Comparison of ENCODE assay signal across 28 cellular contexts in genomic region chr5:11130111-11130510, GRCh38.
DNase-seq lines count a peak whose midpoint lies in the region; TF ChIP-seq lines count a peak whose summit lies in the region.
"Had no signal": no experiment of that assay in that cellular context is flagged by ENCODE, and none has a peak within 500 bp of the region (broad histone marks: within the 10 kb centered on the region; RNA-seq: fewer than 3 reads in every experiment).

No MANE protein-coding gene starts in this region.

- no peak overlapping the region for H3K4me3 ChIP-seq in thyroid gland (replicated peaks in 1 of 3)
- no peak overlapping the region for H3K4me3 ChIP-seq in breast epithelium
- H3K4me3 ChIP-seq: GM12878, HAP-1, PC-9, SJCRH30 had no signal

- H3K4me1 Mint-ChIP-seq in endothelial cell (ENCODE audit: unreplicated experiment) = no peaks in the 10 kb centered on the region
- H3K4me1 Mint-ChIP-seq: CD4-positive, alpha-beta memory T cell; IgD-negative memory B cell had no signal

- H3K9me3 ChIP-seq in thyroid gland (no peaks in the 10 kb centered on the region), breast epithelium (no peaks in the 10 kb centered on the region)
- H3K9me3 ChIP-seq: HAP-1, SJCRH30 had no signal

- no peaks in the 10 kb centered on the region for H3K9me3 Mint-ChIP-seq in endothelial cell (ENCODE audit: unreplicated experiment)
- H3K9me3 Mint-ChIP-seq: CD4-positive, alpha-beta memory T cell; HFFc6; IgD-negative memory B cell had no signal

- peaks cover 10 to 12% of the 10 kb centered on the region in 2 donors for H3K4me1 ChIP-seq in thyroid gland
- H3K4me1 ChIP-seq in breast epithelium = no peaks in the 10 kb centered on the region
- H3K4me1 ChIP-seq: HAP-1, SJCRH30 had no signal

- no peak overlapping the region for H3K27ac Mint-ChIP-seq in endothelial cell (ENCODE audit: unreplicated experiment)
- H3K27ac Mint-ChIP-seq: CD4-positive, alpha-beta memory T cell; HFFc6; IgD-negative memory B cell had no signal

- H3K27ac ChIP-seq in thyroid gland = peak overlapping the region in 1 of 3 donors; percentile 23
- H3K27ac ChIP-seq in breast epithelium = no peak overlapping the region
- H3K27ac ChIP-seq: HL-60, KMS-11, PC-9, SJCRH30 had no signal

- TF ChIP-seq CTCF in thyroid gland (IDR thresholded peaks at IDR 0.05) (no peak), breast epithelium (IDR thresholded peaks at IDR 0.05) (no peak), endothelial cell (IDR thresholded peaks at IDR 0.05; ENCODE audit: unreplicated experiment) (no peak)

- H3K27me3 ChIP-seq in thyroid gland (no peaks in the 10 kb centered on the region), breast epithelium (no peaks in the 10 kb centered on the region)
- H3K27me3 ChIP-seq: SJCRH30 had no signal

- H3K36me3 ChIP-seq in thyroid gland = no peaks in the 10 kb centered on the region
- no peaks in the 10 kb centered on the region for H3K36me3 ChIP-seq in breast epithelium
- H3K36me3 ChIP-seq: HAP-1, SJCRH30 had no signal

- H3K36me3 Mint-ChIP-seq in endothelial cell (ENCODE audit: low read depth, unreplicated experiment) = no peaks in the 10 kb centered on the region
- H3K36me3 Mint-ChIP-seq: CD4-positive, alpha-beta memory T cell; IgD-negative memory B cell had no signal

- intact Hi-C loops in thyroid gland (cut with DNase I) = no loop called here
- intact Hi-C loops in breast epithelium (cut with DNase I; ENCODE audit: low total_unique reads) = no loop called here

- DNase-seq in NCI-H2227 (lab: John Stamatoyannopoulos, UW; ENCODE audit: unreplicated experiment) = peak; percentile 65
- DNase-seq in cerebellar cortex (ENCODE audit: low spot score) = peak; percentile 39
- peak; percentile 13 for DNase-seq in iPS-NIHi11 (ENCODE audit: low spot score)
- DNase-seq in thyroid gland = peak; percentile 47 to 54
- DNase-seq in breast epithelium (ENCODE audit: low spot score in 2 of 2) = no peak
- DNase-seq in NOMO-1 (lab: John Stamatoyannopoulos, UW; ENCODE audit: unreplicated experiment in 2 of 2) = no peak
- no peak for DNase-seq in endothelial cell (ENCODE audit: low spot score)
- DNase-seq: CD4-positive, alpha-beta memory T cell; COR-L47; DMS53; GDM1; GOT3; HFFc6; MM.1S; NCI-H1694; NCI-H2029 treated with DMSO at 0.1 percent for 48 hours; NCI-H2171; NCI-H446 treated with DMSO at 0.1 percent for 48 hours; NCI-H526; NCI-H82; NK-92 treated with Interleukin-12 subunit alpha and Interleukin-12 subunit beta, amount 100 ng/mL, for 24 hours; PC-9; SJCRH30 had no signal

- no peak overlapping the region for H3K4me3 Mint-ChIP-seq in endothelial cell (ENCODE audit: unreplicated experiment)
- H3K4me3 Mint-ChIP-seq: CD4-positive, alpha-beta memory T cell; HFFc6; IgD-negative memory B cell had no signal

- peaks cover 3% of the 10 kb centered on the region for H3K27me3 Mint-ChIP-seq in endothelial cell (ENCODE audit: unreplicated experiment)

- no peak for TF ChIP-seq POLR2A in thyroid gland (IDR thresholded peaks at IDR 0.05)
- TF ChIP-seq POLR2A in breast epithelium (IDR thresholded peaks at IDR 0.05) = no peak

- 37 to 40% methylated on average over 10 of the region's 10 CpGs for WGBS in thyroid gland, 2 donors

Comparison
In these comparisons a context has a peak if more than half of its experiments do, and no peak if none do; other contexts are left out.
1. DNase-seq: peak in NCI-H2227 (single experiment), cerebellar cortex (single experiment), iPS-NIHi11 (single experiment) and thyroid gland (2 of 2); none in breast epithelium (0 of 2), NOMO-1 (0 of 2) and endothelial cell (single experiment).